9 cellular contexts compared by ENCODE assay signal in genomic region chr5:153964201-153965101, GRCh38.
A peak's percentile ranks its signal among the peaks of the same experiment; 100 is the strongest.
DNase-seq lines count a peak whose midpoint lies in the region; ATAC-seq and TF ChIP-seq lines count a peak whose summit lies in the region.
"Had no signal": no experiment of that assay in that cellular context is flagged by ENCODE, and none has a peak within 500 bp of the region (broad histone marks: within the 10 kb centered on the region; RNA-seq: fewer than 3 reads in every experiment).

No MANE protein-coding gene starts in this region.

- no peaks in the 10 kb centered on the region for H3F3A ChIP-seq in PC-3 (ENCODE audit: low read length, unreplicated experiment)

- H3K4me1 ChIP-seq in PC-3 (ENCODE audit: insufficient read depth, low read length) = no peaks in the 10 kb centered on the region
- peaks cover 4% of the 10 kb centered on the region for H3K4me1 ChIP-seq in hepatocyte (ENCODE audit: insufficient read depth)

- WGBS in hepatocyte (ENCODE audit: low lambda C conversion rate, missing lambda C conversion rate) = 67% methylated on average over 20 of the region's 20 CpGs

- TF ChIP-seq CTCF in PC-3 (conservative IDR thresholded peaks at IDR 0.05; ENCODE audit: low read depth, low read length) (no peak), hepatocyte (IDR thresholded peaks at IDR 0.05; ENCODE audit: poor library complexity) (no peak)

- H3K9me3 ChIP-seq in PC-3 (ENCODE audit: low read length) = no peaks in the 10 kb centered on the region
- H3K9me3 ChIP-seq in hepatocyte (ENCODE audit: low read depth) = no peaks in the 10 kb centered on the region

- ATAC-seq in PC-3 = peak; percentile 54
- no peak for ATAC-seq in stimulated activated effector memory CD8-positive, alpha-beta T cell treated with anti-CD3 and anti-CD28 coated beads, Interleukin-12 subunit alpha, Interleukin-12 subunit beta, amount 100 ng/mL, for 72 hours

- POLR2A ChIA-PET in PC-3 (lab: Charles Lee; ENCODE audit: unreplicated experiment) = no interaction called here

- H3K9me2 ChIP-seq in PC-3 (replicated peaks; ENCODE audit: low read length) = no peaks in the 10 kb centered on the region
- H3K9me2 ChIP-seq in hepatocyte (replicated peaks; ENCODE audit: insufficient read depth) = no peaks in the 10 kb centered on the region

- H4K20me1 ChIP-seq in PC-3 (ENCODE audit: low read length) (no peaks in the 10 kb centered on the region), hepatocyte (ENCODE audit: insufficient read depth, poor library complexity, severe bottlenecking) (no peaks in the 10 kb centered on the region)

- H3K4me2 ChIP-seq in PC-3 (ENCODE audit: low read length) = peak overlapping the region; percentile 64
- peak overlapping the region; percentile 71 for H3K4me2 ChIP-seq in hepatocyte

- H3K79me2 ChIP-seq in PC-3 (ENCODE audit: low read length) (no peaks in the 10 kb centered on the region), hepatocyte (no peaks in the 10 kb centered on the region)

- DNase-seq in NCI-H510A treated with DMSO at 0.1 percent for 48 hours (lab: John Stamatoyannopoulos, UW) = peak; percentile 55
- no peak for DNase-seq in NCI-H510A (lab: John Stamatoyannopoulos, UW)
- DNase-seq in PC-3 = no peak
- no peak for DNase-seq in hepatocyte (ENCODE audit: low spot score)
- no peak for DNase-seq in stimulated activated effector memory CD8-positive, alpha-beta T cell treated with anti-CD3 and anti-CD28 coated beads, Interleukin-12 subunit alpha, Interleukin-12 subunit beta, amount 100 ng/mL, for 72 hours (ENCODE audit: low spot score in 2 of 2)
- DNase-seq in COR-L47 (lab: John Stamatoyannopoulos, UW) = no peak
- no peak for DNase-seq in activated CD4-positive, alpha-beta T cell treated with anti-CD3 and anti-CD28 coated beads, Interleukin-2, amount 50 U/mL, for 4 hours
- no peak for DNase-seq in GM19238 (ENCODE audit: insufficient read length, low spot score)

- H3K4me3 ChIP-seq in PC-3 (ENCODE audit: low read length) (no peak overlapping the region), hepatocyte (no peak overlapping the region)

- H3K27ac ChIP-seq in PC-3 (ENCODE audit: low read length) (no peak overlapping the region), hepatocyte (no peak overlapping the region)

- intact Hi-C loops in PC-3 (cut with micrococcal nuclease) = loop anchor here (2.0 kb wide), 1 partner anchor 468 kb away; no protein-coding TSS in a partner anchor

- no peaks in the 10 kb centered on the region for H3K27me3 ChIP-seq in PC-3 (ENCODE audit: low read length)
- no peaks in the 10 kb centered on the region for H3K27me3 ChIP-seq in hepatocyte

- H3K36me3 ChIP-seq in PC-3 (ENCODE audit: low read depth, low read length) = no peaks in the 10 kb centered on the region
- H3K36me3 ChIP-seq in hepatocyte (replicated peaks; ENCODE audit: insufficient read depth, low read depth) = no peaks in the 10 kb centered on the region

- no peak overlapping the region for H3K4me3 Mint-ChIP-seq in stimulated activated effector memory CD8-positive, alpha-beta T cell treated with anti-CD3 and anti-CD28 coated beads, Interleukin-12 subunit alpha, Interleukin-12 subunit beta, amount 100 ng/mL, for 72 hours
- H3K4me3 Mint-ChIP-seq: type B pancreatic cell had no signal

- H3K27ac Mint-ChIP-seq in stimulated activated effector memory CD8-positive, alpha-beta T cell treated with anti-CD3 and anti-CD28 coated beads, Interleukin-12 subunit alpha, Interleukin-12 subunit beta, amount 100 ng/mL, for 72 hours = peak overlapping the region; percentile 45
- H3K27ac Mint-ChIP-seq: type B pancreatic cell had no signal

- H3K9me3 Mint-ChIP-seq in stimulated activated effector memory CD8-positive, alpha-beta T cell treated with anti-CD3 and anti-CD28 coated beads, Interleukin-12 subunit alpha, Interleukin-12 subunit beta, amount 100 ng/mL, for 72 hours = no peaks in the 10 kb centered on the region
- H3K9me3 Mint-ChIP-seq: type B pancreatic cell had no signal

- H3K4me1 Mint-ChIP-seq in stimulated activated effector memory CD8-positive, alpha-beta T cell treated with anti-CD3 and anti-CD28 coated beads, Interleukin-12 subunit alpha, Interleukin-12 subunit beta, amount 100 ng/mL, for 72 hours = peaks cover 24% of the 10 kb centered on the region

- CTCF ChIA-PET in PC-3 (lab: Charles Lee) = interaction anchor here (0.6 to 1.2 kb wide), 2 partner anchors 1431 to 1450 kb away, joined by 9 to 11 read pairs; no protein-coding TSS in a partner anchor

- no peak overlapping the region for H3K9ac ChIP-seq in PC-3 (ENCODE audit: low read length)

- H3K36me3 Mint-ChIP-seq in stimulated activated effector memory CD8-positive, alpha-beta T cell treated with anti-CD3 and anti-CD28 coated beads, Interleukin-12 subunit alpha, Interleukin-12 subunit beta, amount 100 ng/mL, for 72 hours = no peaks in the 10 kb centered on the region
- H3K36me3 Mint-ChIP-seq: type B pancreatic cell had no signal

- BruUV-seq in PC-3 (replicated peaks; lab: Mats Ljungman, UMichigan) = no TSS peak

- peak overlapping the region; percentile 50; the same call in 1 of the 2 replicates for H2AFZ ChIP-seq in PC-3 (ENCODE audit: low read length)
- H2AFZ ChIP-seq in hepatocyte = no peak overlapping the region
